20 cellular contexts compared by ENCODE assay signal in the genomic region with DNA sequence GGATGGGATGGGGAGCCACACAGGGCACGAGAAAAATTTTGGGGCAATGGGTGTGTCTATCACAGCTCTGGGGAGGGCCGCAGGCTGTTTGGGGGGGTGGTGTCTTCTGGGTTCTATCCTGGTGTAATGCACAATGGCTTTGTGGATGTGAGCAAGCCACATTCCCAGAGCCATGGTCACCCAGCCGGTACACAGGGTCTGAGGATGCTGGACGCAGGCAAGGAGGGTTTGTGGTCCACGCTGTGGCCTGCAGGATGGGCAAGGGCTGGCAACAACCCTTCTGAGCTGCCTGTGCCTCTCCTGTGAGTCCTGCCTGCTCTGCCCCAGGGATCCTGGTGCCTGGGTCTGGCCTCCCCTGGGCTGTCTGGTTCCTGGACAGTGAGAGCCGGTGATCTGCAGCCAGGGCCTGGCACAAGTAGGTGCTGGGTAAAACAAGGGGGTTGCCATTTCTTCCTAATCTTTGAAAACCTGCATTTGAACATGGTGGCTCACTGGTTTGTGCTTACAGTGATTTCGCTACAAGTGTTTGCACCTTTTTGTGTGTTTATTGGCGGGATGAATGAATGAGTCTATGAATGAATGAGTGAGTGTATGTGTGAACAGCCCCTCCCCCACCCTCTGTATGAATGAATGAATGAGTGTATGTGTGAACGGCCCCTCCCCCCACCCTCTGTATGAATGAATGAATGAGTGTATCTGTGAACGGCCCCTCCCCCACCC. TPM values are rescaled to one million over a fixed set of nuclear protein-coding genes. Genes with fewer than 3 reads are reported as not detected.
A peak's percentile ranks its signal among the peaks of the same experiment; 100 is the strongest.
DNase-seq lines count a peak whose midpoint lies in the region; ATAC-seq and TF ChIP-seq lines count a peak whose summit lies in the region.
"Had no signal": no experiment of that assay in that cellular context is flagged by ENCODE, and none has a peak within 500 bp of the region (broad histone marks: within the 10 kb centered on the region; RNA-seq: fewer than 3 reads in every experiment).

No MANE protein-coding gene starts in this region.

- H3K36me3 ChIP-seq in HEK293 (ENCODE audit: control insufficient read depth in 2 of 2, insufficient read depth in 1 of 2, low read length in 2 of 2) (no peaks in the 10 kb centered on the region), left ventricle myocardium inferior (no peaks in the 10 kb centered on the region)

- H3K4me3 ChIP-seq in HEK293 (ENCODE audit: low read depth, low read length) (no peak overlapping the region), left ventricle myocardium inferior (no peak overlapping the region)
- H3K4me3 ChIP-seq: SK-N-MC had no signal

- H3K4me1 ChIP-seq in HEK293 (ENCODE audit: control insufficient read depth, insufficient read depth, low read length), result no peaks in the 10 kb centered on the region
- H3K4me1 ChIP-seq in left ventricle myocardium inferior, result peaks cover 29% of the 10 kb centered on the region

- H3K9me3 ChIP-seq in HEK293 (ENCODE audit: control insufficient read depth, insufficient read depth, low read depth, low read length) (no peaks in the 10 kb centered on the region), left ventricle myocardium inferior (replicated peaks) (no peaks in the 10 kb centered on the region)

- intact Hi-C loops in activated CD4-positive, alpha-beta T cell treated with anti-CD3 and anti-CD28 coated beads, Interleukin-2, amount 10 ng/mL, durations not matched to agents 24 days and 14 days (cut with micrococcal nuclease), result no loop called here
- intact Hi-C loops in left ventricle myocardium inferior (cut with micrococcal nuclease), result loop anchor here (10.0 kb wide), 1 partner anchor 48 kb away; the partner anchor contains the start of gene PRR33
- intact Hi-C loops in posterior vena cava (cut with DNase I), result loop anchor here in 1 of 2 donors (10.0 kb wide), 1 partner anchor 48 kb away; the partner anchor contains the start of gene PRR33

- H3K9me3 Mint-ChIP-seq in activated CD4-positive, alpha-beta T cell treated with anti-CD3 and anti-CD28 coated beads, Interleukin-2, amount 10 ng/mL, durations not matched to agents 24 days and 14 days, result no peaks in the 10 kb centered on the region
- H3K9me3 Mint-ChIP-seq: activated T-cell treated with anti-CD3 and anti-CD28 coated beads, Interleukin-2, amount 50 U/mL, for 4 hours; effector memory CD8-positive, alpha-beta T cell; IgD-negative memory B cell had no signal

- peaks cover 5% of the 10 kb centered on the region for H3K4me1 Mint-ChIP-seq in activated CD4-positive, alpha-beta T cell treated with anti-CD3 and anti-CD28 coated beads, Interleukin-2, amount 10 ng/mL, durations not matched to agents 24 days and 14 days

- H3K27ac ChIP-seq in HEK293 (ENCODE audit: extremely low read depth, low read depth, low read length) (no peak overlapping the region), left ventricle myocardium inferior (replicated peaks) (peak overlapping the region; percentile 17)

- no peak for TF ChIP-seq CTCF in HEK293 (tag by site-specific recombination; IDR thresholded peaks at IDR 0.05)
- no peak for TF ChIP-seq CTCF in left ventricle myocardium inferior (IDR thresholded peaks at IDR 0.05; ENCODE audit: borderline replicate concordance)

- H3K27me3 ChIP-seq in left ventricle myocardium inferior (ENCODE audit: low read depth), result no peaks in the 10 kb centered on the region

- no peaks in the 10 kb centered on the region for H3K27me3 Mint-ChIP-seq in activated CD4-positive, alpha-beta T cell treated with anti-CD3 and anti-CD28 coated beads, Interleukin-2, amount 10 ng/mL, durations not matched to agents 24 days and 14 days
- H3K27me3 Mint-ChIP-seq: effector memory CD8-positive, alpha-beta T cell had no signal

- H3K4me3 Mint-ChIP-seq in activated CD4-positive, alpha-beta T cell treated with anti-CD3 and anti-CD28 coated beads, Interleukin-2, amount 10 ng/mL, durations not matched to agents 24 days and 14 days, result no peak overlapping the region
- H3K4me3 Mint-ChIP-seq: activated T-cell treated with anti-CD3 and anti-CD28 coated beads, Interleukin-2, amount 50 U/mL, for 4 hours; effector memory CD8-positive, alpha-beta T cell had no signal

- POLR2A ChIA-PET in HEK293 (lab: Yijun Ruan, JAX), result no interaction called here

- no peak overlapping the region for H3K27ac Mint-ChIP-seq in activated CD4-positive, alpha-beta T cell treated with anti-CD3 and anti-CD28 coated beads, Interleukin-2, amount 10 ng/mL, durations not matched to agents 24 days and 14 days
- H3K27ac Mint-ChIP-seq: effector memory CD8-positive, alpha-beta T cell had no signal

- ATAC-seq in GM18870 (IDR thresholded peaks at IDR 0.05; ENCODE audit: unreplicated experiment), result no peak
- ATAC-seq: activated T-cell treated with anti-CD3 and anti-CD28 coated beads, Interleukin-2, amount 50 U/mL, for 4 hours; effector memory CD8-positive, alpha-beta T cell had no signal

- CTCF ChIA-PET in HEK293 (lab: Yijun Ruan, JAX), result interaction anchor here (0.6 to 1.2 kb wide), 2 partner anchors 44 to 198 kb away, joined by 3 read pairs; no protein-coding TSS in a partner anchor

- no peaks in the 10 kb centered on the region for H3K36me3 Mint-ChIP-seq in activated CD4-positive, alpha-beta T cell treated with anti-CD3 and anti-CD28 coated beads, Interleukin-2, amount 10 ng/mL, durations not matched to agents 24 days and 14 days (ENCODE audit: low read depth)
- H3K36me3 Mint-ChIP-seq: IgD-negative memory B cell had no signal

- DNase-seq in activated CD4-positive, alpha-beta T cell treated with anti-CD3 and anti-CD28 coated beads, Interleukin-2, amount 10 ng/mL, durations not matched to agents 24 days and 14 days, result peak; percentile 48
- no peak for DNase-seq in activated CD4-positive, alpha-beta T cell treated with anti-CD3 and anti-CD28 coated beads for 4 hours
- DNase-seq in left ventricle myocardium inferior (no peak), posterior vena cava (ENCODE audit: low spot score) (peak; percentile 64), epidermal melanocyte (ENCODE audit: insufficient read length, low spot score) (no peak), NCI-H1417 (lab: John Stamatoyannopoulos, UW) (no peak)
- DNase-seq: activated T-cell treated with anti-CD3 and anti-CD28 coated beads, Interleukin-2, amount 50 U/mL, for 4 hours; amniotic stem cell; C1 segment of cervical spinal cord; DMS153; GOT3; NCI-H2081; stimulated activated CD4-positive, alpha-beta T cell treated with anti-CD3 and anti-CD28 coated beads, Interleukin-4, amount 100 ng/mL, for 1 hour; T-helper 9 cell had no signal

TF ChIP-seq in HEK293, 187 proteins besides CTCF, POLR2A, EP300 and RAD21:
- 0 out of 2 replicates have a peak, but pooled peaks have one; percentile 2 for TF ChIP-seq ZFHX2 (tag by site-specific recombination; conservative IDR thresholded peaks at IDR 0.05)
- TF ChIP-seq SP3 (tag by site-specific recombination; IDR thresholded peaks at IDR 0.05), result no peak
- TF ChIP-seq ZNF221 (tag by site-specific recombination; IDR thresholded peaks at IDR 0.05; ENCODE audit: borderline replicate concordance), result no peak

RNA-seq across cellular contexts. Expression of gene MRPL23, which starts 4.4 kb away (rescaled TPM):
- total RNA-seq in activated CD4-positive, alpha-beta T cell treated with anti-CD3 and anti-CD28 coated beads, Interleukin-2, amount 10 ng/mL, durations not matched to agents 24 days and 14 days, result 77.1 and 78.1 TPM in 2 replicates
- total RNA-seq in left ventricle myocardium inferior, result 93.6 TPM
- 10 to 100 TPM; 22.7 to 23.8 TPM for total RNA-seq in posterior vena cava

RNA-seq across cellular contexts. Expression of gene TNNT3, which starts 23.2 kb away (rescaled TPM):
- total RNA-seq in activated CD4-positive, alpha-beta T cell treated with anti-CD3 and anti-CD28 coated beads, Interleukin-2, amount 10 ng/mL, durations not matched to agents 24 days and 14 days, result 1.1 and 1.2 TPM in 2 replicates
- total RNA-seq in left ventricle myocardium inferior, result 30.7 TPM
- 10 to 100 TPM; 17.9 to 45.3 TPM for total RNA-seq in posterior vena cava
- total RNA-seq: A172; activated T-cell treated with anti-CD3 and anti-CD28 coated beads, Interleukin-2, amount 50 U/mL, for 4 hours had no signal

RNA-seq across cellular contexts. Expression of gene PRR33, which starts 51.0 kb away (rescaled TPM):
- not detected in 2 replicates for total RNA-seq in activated CD4-positive, alpha-beta T cell treated with anti-CD3 and anti-CD28 coated beads, Interleukin-2, amount 10 ng/mL, durations not matched to agents 24 days and 14 days
- total RNA-seq in left ventricle myocardium inferior (2.4 TPM), posterior vena cava (under 1 TPM in 1 of 2 donors, not detected in 1; 0.14 TPM)
- total RNA-seq: A172 had no signal

RNA-seq across cellular contexts. Expression of gene H19, which starts 54.9 kb away (rescaled TPM):
- not detected in 2 replicates for total RNA-seq in activated CD4-positive, alpha-beta T cell treated with anti-CD3 and anti-CD28 coated beads, Interleukin-2, amount 10 ng/mL, durations not matched to agents 24 days and 14 days
- total RNA-seq in left ventricle myocardium inferior, result 634 TPM
- 1,000 to 10,000 TPM in 1 of 2 donors, 100 to 1,000 TPM in 1; 430 to 1,696 TPM for total RNA-seq in posterior vena cava

Comparison
In these comparisons a context has a peak if more than half of its experiments do, and no peak if none do; other contexts are left out.
1. DNase-seq: peak in activated CD4-positive, alpha-beta T cell treated with anti-CD3 and anti-CD28 coated beads, Interleukin-2, amount 10 ng/mL, durations not matched to agents 24 days and 14 days (single experiment) and posterior vena cava (single experiment); none in activated CD4-positive, alpha-beta T cell treated with anti-CD3 and anti-CD28 coated beads for 4 hours (0 of 2), left ventricle myocardium inferior (single experiment), epidermal melanocyte (single experiment) and NCI-H1417 (0 of 3).